Comparison of ENCODE assay signal across 27 cellular contexts in the genomic region with DNA sequence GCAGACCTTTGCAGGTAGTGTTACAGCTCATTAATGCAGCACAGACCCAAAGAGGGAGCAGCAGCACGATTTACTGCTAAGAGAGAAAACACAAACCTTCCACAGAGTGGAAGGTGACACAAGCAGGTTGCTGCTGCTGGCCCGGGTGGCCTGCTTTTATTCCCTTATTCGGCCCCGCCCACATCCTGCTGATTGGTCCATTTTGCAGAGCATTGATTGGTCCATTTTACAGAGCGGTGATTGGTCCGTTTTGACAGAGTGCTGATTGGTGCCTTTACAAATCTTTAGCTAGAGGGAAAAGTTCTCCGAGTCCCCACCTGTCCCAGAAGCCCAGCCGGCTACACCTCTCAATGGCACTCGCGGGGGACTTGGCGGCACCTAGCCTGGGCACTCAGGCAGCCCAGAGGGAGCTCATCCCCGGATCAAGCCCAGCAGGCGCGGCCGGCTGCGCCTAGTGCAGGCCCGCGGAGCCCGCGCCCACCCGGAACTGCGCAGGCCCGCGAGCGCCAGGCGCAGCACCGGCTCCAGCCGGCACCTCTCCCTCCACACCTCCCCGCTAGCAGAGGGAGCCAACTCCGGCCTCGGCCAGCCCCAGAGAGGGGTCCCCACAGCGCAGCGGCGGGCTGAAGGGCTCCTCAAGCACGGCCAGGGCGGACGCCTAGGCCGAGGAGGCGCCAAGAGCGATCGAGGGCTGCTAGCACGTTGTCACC.
"Had no signal": no experiment of that assay in that cellular context is flagged by ENCODE, and none has a peak within 500 bp of the region (broad histone marks: within the 10 kb centered on the region; RNA-seq: fewer than 3 reads in every experiment).

No MANE protein-coding gene starts in this region.

- H3K36me3 Mint-ChIP-seq: immature natural killer cell; memory B cell; natural killer cell treated with Interleukin-12 subunit alpha and Interleukin-12 subunit beta and Interleukin-15 and Interleukin-18, amount 100 ng/mL, for 72 hours; stimulated activated effector memory CD8-positive, alpha-beta T cell treated with anti-CD3 and anti-CD28 coated beads, Interleukin-12 subunit alpha, Interleukin-12 subunit beta, amount 100 ng/mL, for 72 hours had no signal

- H3K27ac Mint-ChIP-seq: immature natural killer cell; memory B cell; natural killer cell treated with Interleukin-12 subunit alpha and Interleukin-12 subunit beta and Interleukin-15 and Interleukin-18, amount 100 ng/mL, for 72 hours; stimulated activated effector memory CD8-positive, alpha-beta T cell treated with anti-CD3 and anti-CD28 coated beads, Interleukin-12 subunit alpha, Interleukin-12 subunit beta, amount 100 ng/mL, for 72 hours had no signal

- H3K4me3 Mint-ChIP-seq: immature natural killer cell; memory B cell; natural killer cell treated with Interleukin-12 subunit alpha and Interleukin-12 subunit beta and Interleukin-15 and Interleukin-18, amount 100 ng/mL, for 72 hours; neural crest cell; stimulated activated effector memory CD8-positive, alpha-beta T cell treated with anti-CD3 and anti-CD28 coated beads, Interleukin-12 subunit alpha, Interleukin-12 subunit beta, amount 100 ng/mL, for 72 hours had no signal

- H3K4me1 ChIP-seq: psoas muscle, sigmoid colon, tibial nerve, upper lobe of left lung, uterus had no signal

- DNase-seq: dermis blood vessel endothelial cell; effector memory CD4-positive, alpha-beta T cell; erythroblast; esophagus squamous epithelium; foreskin melanocyte; glutamatergic neuron; hypothalamus; immature natural killer cell; islet precursor cell; left ventricle myocardium superior; psoas muscle; sigmoid colon; stimulated activated CD4-positive, alpha-beta T cell treated with anti-CD3 and anti-CD28 coated beads, Interleukin-2, amount 100 ng/mL, for 24 hours; stimulated activated CD4-positive, alpha-beta T cell treated with anti-CD3 and anti-CD28 coated beads, Interleukin-4, amount 100 ng/mL, for 24 hours; stimulated activated naive CD8-positive, alpha-beta T cell treated with anti-CD3 and anti-CD28 coated beads, Interleukin-15, Interleukin-2, amounts not matched to agents 100 U/mL and 50 U/mL, for 24 hours; substantia nigra; uterus had no signal

- H3K9me3 ChIP-seq: psoas muscle, thoracic aorta, upper lobe of left lung, uterus had no signal

- ATAC-seq: left ventricle myocardium superior; natural killer cell treated with Interleukin-12 subunit alpha and Interleukin-12 subunit beta and Interleukin-15 and Interleukin-18, amount 100 ng/mL, for 72 hours; psoas muscle; right cardiac atrium; stimulated activated effector memory CD8-positive, alpha-beta T cell treated with anti-CD3 and anti-CD28 coated beads, Interleukin-12 subunit alpha, Interleukin-12 subunit beta, amount 100 ng/mL, for 72 hours; stimulated activated naive CD8-positive, alpha-beta T cell treated with anti-CD3 and anti-CD28 coated beads, Interleukin-15, Interleukin-2, amounts not matched to agents 100 U/mL and 50 U/mL, for 24 hours had no signal

- H3K36me3 ChIP-seq: esophagus squamous epithelium, sigmoid colon, thoracic aorta, tibial nerve, upper lobe of left lung, uterus had no signal

- H3K27ac ChIP-seq: coronary artery, esophagus squamous epithelium, psoas muscle, sigmoid colon, thoracic aorta, tibial nerve, upper lobe of left lung, uterus had no signal

- H3K4me1 Mint-ChIP-seq: immature natural killer cell; memory B cell; neural crest cell; stimulated activated effector memory CD8-positive, alpha-beta T cell treated with anti-CD3 and anti-CD28 coated beads, Interleukin-12 subunit alpha, Interleukin-12 subunit beta, amount 100 ng/mL, for 72 hours had no signal

- H3K4me3 ChIP-seq: coronary artery, esophagus squamous epithelium, lung, psoas muscle, sigmoid colon, thoracic aorta, tibial nerve, upper lobe of left lung, uterus had no signal
